Comparison of ENCODE assay signal across 20 cellular contexts in the genomic region with DNA sequence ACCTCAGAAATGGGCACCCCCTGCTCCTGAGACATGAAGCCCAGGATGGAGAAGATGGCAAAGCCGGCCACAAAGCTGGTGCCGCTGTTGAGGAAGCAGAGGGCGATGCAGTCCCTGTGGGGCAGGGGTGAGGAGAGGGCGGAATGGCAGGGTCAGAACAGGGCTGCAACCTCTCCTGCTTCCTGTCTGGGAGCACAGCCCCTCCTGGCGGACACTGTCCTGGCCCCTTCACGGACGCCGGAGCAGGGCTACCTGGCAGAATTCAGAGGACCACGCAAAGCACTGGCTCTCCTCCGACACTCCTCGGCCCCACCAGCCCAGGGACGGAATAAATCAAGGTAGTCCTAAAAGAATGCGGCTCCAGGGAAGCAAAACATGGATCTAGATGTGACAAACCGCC. TPM values are rescaled to one million over a fixed set of nuclear protein-coding genes. Genes with fewer than 3 reads are reported as not detected.
"Had no signal": no experiment of that assay in that cellular context is flagged by ENCODE, and none has a peak within 500 bp of the region (broad histone marks: within the 10 kb centered on the region; RNA-seq: fewer than 3 reads in every experiment).

No MANE protein-coding gene starts in this region.

- ATAC-seq: gastroesophageal sphincter; heart left ventricle; natural killer cell; pancreas; stimulated activated naive B cell treated with anti-CD40 and anti-IgM and Interleukin-4, amounts not matched to agents 10 μg/mL and 1 μg/mL and 100 μg/mL, for 72 hours had no signal

- H3K27me3 ChIP-seq: ascending aorta, heart left ventricle, pancreas had no signal

- H3K36me3 ChIP-seq: ascending aorta, esophagus muscularis mucosa, gastroesophageal sphincter, heart left ventricle, neutrophil, pancreas, sigmoid colon, thoracic aorta, WERI-Rb-1 had no signal

- H3K27ac ChIP-seq: ascending aorta, esophagus muscularis mucosa, gastroesophageal sphincter, heart left ventricle, neutrophil, pancreas, sigmoid colon, thoracic aorta, WERI-Rb-1 had no signal

- H3K9me3 ChIP-seq: ascending aorta, esophagus muscularis mucosa, gastroesophageal sphincter, heart left ventricle, neutrophil, pancreas, sigmoid colon, thoracic aorta had no signal

- H3K27me3 Mint-ChIP-seq: activated naive CD4-positive, alpha-beta T cell treated with anti-CD3 and anti-CD28 coated beads, Interleukin-2, amount 50 U/mL, for 24 hours had no signal

- H3K4me3 ChIP-seq: ascending aorta, esophagus muscularis mucosa, gastroesophageal sphincter, heart left ventricle, pancreas, sigmoid colon, thoracic aorta had no signal

- H3K4me1 Mint-ChIP-seq: activated naive CD4-positive, alpha-beta T cell treated with anti-CD3 and anti-CD28 coated beads, Interleukin-2, amount 50 U/mL, for 24 hours; immature natural killer cell; natural killer cell; stimulated activated naive B cell treated with anti-CD40 and anti-IgM and Interleukin-4, amounts not matched to agents 10 μg/mL and 1 μg/mL and 100 μg/mL, for 72 hours had no signal

- H3K36me3 Mint-ChIP-seq: activated naive CD4-positive, alpha-beta T cell treated with anti-CD3 and anti-CD28 coated beads, Interleukin-2, amount 50 U/mL, for 24 hours; immature natural killer cell; natural killer cell; stimulated activated naive B cell treated with anti-CD40 and anti-IgM and Interleukin-4, amounts not matched to agents 10 μg/mL and 1 μg/mL and 100 μg/mL, for 72 hours had no signal

- H3K4me1 ChIP-seq: ascending aorta, esophagus muscularis mucosa, gastroesophageal sphincter, heart left ventricle, pancreas, sigmoid colon had no signal

- DNase-seq: activated CD4-positive, alpha-beta T cell treated with anti-CD3 and anti-CD28 coated beads, Interleukin-2, amount 50 U/mL, for 4 hours; cerebellar nuclear complex; effector CD8-positive, alpha-beta T cell; heart left ventricle; immature natural killer cell; natural killer cell; sigmoid colon; stimulated activated CD4-positive, alpha-beta T cell treated with anti-CD3 and anti-CD28 coated beads, Interleukin-4, amount 100 ng/mL, for 4 hours; stimulated activated naive B cell treated with anti-CD40 and anti-IgM and Interleukin-4, amounts not matched to agents 10 μg/mL and 1 μg/mL and 100 μg/mL, for 72 hours; WERI-Rb-1 had no signal

- H3K4me3 Mint-ChIP-seq: activated naive CD4-positive, alpha-beta T cell treated with anti-CD3 and anti-CD28 coated beads, Interleukin-2, amount 50 U/mL, for 24 hours; immature natural killer cell; natural killer cell; stimulated activated naive B cell treated with anti-CD40 and anti-IgM and Interleukin-4, amounts not matched to agents 10 μg/mL and 1 μg/mL and 100 μg/mL, for 72 hours had no signal

- H3K9me3 Mint-ChIP-seq: activated naive CD4-positive, alpha-beta T cell treated with anti-CD3 and anti-CD28 coated beads, Interleukin-2, amount 50 U/mL, for 24 hours; natural killer cell; stimulated activated naive B cell treated with anti-CD40 and anti-IgM and Interleukin-4, amounts not matched to agents 10 μg/mL and 1 μg/mL and 100 μg/mL, for 72 hours had no signal

- H3K27ac Mint-ChIP-seq: activated naive CD4-positive, alpha-beta T cell treated with anti-CD3 and anti-CD28 coated beads, Interleukin-2, amount 50 U/mL, for 24 hours; immature natural killer cell; natural killer cell; stimulated activated naive B cell treated with anti-CD40 and anti-IgM and Interleukin-4, amounts not matched to agents 10 μg/mL and 1 μg/mL and 100 μg/mL, for 72 hours had no signal

RNA-seq across cellular contexts. Expression of gene SLC6A12, which starts 12.4 kb away (rescaled TPM):
- total RNA-seq: endothelial cell of umbilical vein; T-helper 2 cell treated with Interferon-gamma antibody and Interleukin-4, amounts not matched to agents 100 ng/mL and 5 ng/mL, for 36 hours had no signal
- polyA plus RNA-seq: endothelial cell of umbilical vein had no signal

RNA-seq across cellular contexts. Expression of gene SLC6A13, which starts 36.2 kb away (rescaled TPM):
- total RNA-seq: ascending aorta, endothelial cell of umbilical vein, esophagus muscularis mucosa, gastroesophageal sphincter, lower leg skin had no signal
